Comparison of ENCODE assay signal across 21 cellular contexts in the genomic region with DNA sequence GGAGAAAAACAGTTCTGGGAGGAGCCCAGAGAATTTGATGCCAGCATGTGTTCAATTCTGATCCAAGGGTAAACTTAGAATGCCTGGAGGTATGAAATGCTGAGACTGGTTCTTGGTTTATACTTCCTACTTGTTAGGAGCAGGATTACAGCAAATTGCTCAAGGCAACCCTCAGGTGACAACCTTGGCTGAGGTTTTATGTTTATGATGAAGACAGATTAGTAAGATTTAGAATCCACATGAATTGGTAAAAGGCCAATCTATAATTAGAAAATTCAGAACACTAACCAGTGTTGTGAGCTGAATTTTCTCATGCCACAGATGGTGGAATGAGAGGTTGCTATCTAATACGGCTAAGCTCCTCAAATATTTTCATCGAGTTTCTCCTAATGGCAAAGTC.
"Had no signal": no experiment of that assay in that cellular context is flagged by ENCODE, and none has a peak within 500 bp of the region (broad histone marks: within the 10 kb centered on the region; RNA-seq: fewer than 3 reads in every experiment).

No MANE protein-coding gene starts in this region.

- H3K9me3 ChIP-seq: SJSA1 had no signal

- H3K9ac ChIP-seq: KMS-11 had no signal

- H3K36me3 ChIP-seq: SJSA1 had no signal

- DNase-seq: Kasumi-1, MV-4-11, NCI-H1048, NCI-H1105, NCI-H1417 treated with DMSO at 0.1 percent for 48 hours, NCI-H146, NCI-H1694 treated with DMSO at 0.1 percent for 48 hours, NCI-H1930, NCI-H2107, NCI-H2227 treated with DMSO at 0.1 percent for 48 hours, NCI-H524, NCI-H69, NCI-H774, Right ventricle myocardium superior, RPMI8226, SIG-M5 had no signal

- H3K4me1 ChIP-seq: SJSA1 had no signal

- H3K27ac ChIP-seq: HL-60, KMS-11, SJSA1, SK-N-MC had no signal

- H3K4me3 ChIP-seq: K562, SJSA1, SK-N-MC had no signal

- H3K27me3 ChIP-seq: SJSA1 had no signal
